23 cellular contexts compared by ENCODE assay signal in the genomic region with DNA sequence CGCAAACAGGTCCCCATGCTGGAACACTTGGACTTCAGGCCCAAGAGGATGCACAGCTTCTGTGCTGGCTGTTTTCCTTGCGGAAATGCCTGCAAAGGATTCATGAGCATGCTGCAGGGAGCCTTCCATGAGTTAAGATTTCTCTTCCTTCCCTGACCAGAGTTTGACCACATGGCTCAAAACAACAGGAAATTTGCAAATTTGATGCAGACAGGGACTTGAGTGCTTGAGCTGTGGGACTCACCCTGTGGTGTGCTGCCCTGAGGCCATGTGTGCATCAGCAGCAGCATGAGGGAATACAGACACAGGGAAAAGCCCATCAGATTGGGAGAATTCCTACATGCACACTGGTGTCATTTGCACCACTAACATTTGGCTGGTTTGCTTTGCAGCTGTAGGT.
"Had no signal": no experiment of that assay in that cellular context is flagged by ENCODE, and none has a peak within 500 bp of the region (broad histone marks: within the 10 kb centered on the region; RNA-seq: fewer than 3 reads in every experiment).

No MANE protein-coding gene starts in this region.

- H3K36me3 ChIP-seq: adrenal gland, breast epithelium had no signal

- DNase-seq: activated CD4-positive, alpha-beta memory T cell treated with anti-CD3 and anti-CD28 coated beads, Interleukin-2, amount 10 ng/mL, durations not matched to agents 7 days and 5 days; activated CD4-positive, alpha-beta T cell treated with anti-CD3 and anti-CD28 coated beads, Interleukin-2, amount 10 ng/mL, durations not matched to agents 7 days and 5 days; activated CD4-positive, CD25-positive, alpha-beta regulatory T cell; activated CD8-positive, alpha-beta memory T cell treated with anti-CD3 and anti-CD28 coated beads, Interleukin-2, amount 50 U/mL, for 4 hours; activated naive CD4-positive, alpha-beta T cell treated with anti-CD3 and anti-CD28 coated beads, Interleukin-2, amount 50 U/mL, for 16 hours; activated naive CD8-positive, alpha-beta T cell treated with anti-CD3 and anti-CD28 coated beads, Interleukin-2, amount 10 ng/mL, durations not matched to agents 7 days and 5 days; activated T-cell treated with anti-CD3 and anti-CD28 coated beads, Interleukin-2, amount 50 U/mL, for 1 hour; adrenal gland; aorta; central memory CD4-positive, alpha-beta T cell; KG1; NCI-H1092; NCI-H1417; NCI-H1930; NCI-H2171; NCI-H2227 treated with DMSO at 0.1 percent for 48 hours; NCI-H446 treated with DMSO at 0.1 percent for 48 hours; NCI-H526 treated with DMSO at 0.1 percent for 48 hours; SHP77 treated with DMSO at 0.1 percent for 48 hours; T-helper 17 cell; T-helper 9 cell had no signal

- H3K27ac ChIP-seq: adrenal gland, breast epithelium had no signal

- H3K4me1 ChIP-seq: adrenal gland, breast epithelium had no signal

- H3K27me3 ChIP-seq: adrenal gland, breast epithelium had no signal

- H3K9me3 ChIP-seq: adrenal gland, breast epithelium had no signal

- FAIRE-seq: RCC 7860 had no signal

- H3K4me3 ChIP-seq: adrenal gland, breast epithelium had no signal
